Comparison of ENCODE assay signal across 8 cellular contexts in genomic region chr1:234808943-234809856, GRCh38.
A peak's percentile ranks its signal among the peaks of the same experiment; 100 is the strongest.
DNase-seq lines count a peak whose midpoint lies in the region; ATAC-seq and TF ChIP-seq lines count a peak whose summit lies in the region.
"Not testable (repeated sequence)": the region's sequence is repeated elsewhere in the genome, so short reads cannot be mapped to it uniquely, and the experiment has no call there.

No MANE protein-coding gene starts in this region.

- H3K79me2 ChIP-seq in smooth muscle cell (ENCODE audit: low read depth), result not testable (repeated sequence)

- not testable (repeated sequence) for H3K27ac Mint-ChIP-seq in activated naive CD4-positive, alpha-beta T cell treated with anti-CD3 and anti-CD28 coated beads, Interleukin-2, amount 50 U/mL, for 72 hours

- H2AFZ ChIP-seq in smooth muscle cell (ENCODE audit: low read depth), result not testable (repeated sequence)

- H3F3A ChIP-seq in smooth muscle cell (ENCODE audit: low read depth), result not testable (repeated sequence)

- not testable (repeated sequence) for H3K9ac ChIP-seq in smooth muscle cell (ENCODE audit: low read depth)

- 72% methylated on average over 15 of the region's 23 CpGs for WGBS in smooth muscle cell (ENCODE audit: low lambda C conversion rate)

- not testable (repeated sequence) for H3K4me3 ChIP-seq in AG10803 (ENCODE audit: low read length); smooth muscle cell

- TF ChIP-seq CTCF in AG10803 (conservative IDR thresholded peaks at IDR 0.05; ENCODE audit: low read length); smooth muscle cell (IDR thresholded peaks at IDR 0.05; ENCODE audit: borderline replicate concordance, insufficient read depth, poor library complexity, severe bottlenecking): not testable (repeated sequence)

- not testable (repeated sequence) for H3K9me3 ChIP-seq in smooth muscle cell (replicated peaks; ENCODE audit: low read depth)

- H3K27me3 ChIP-seq in smooth muscle cell (ENCODE audit: low read depth), result not testable (repeated sequence)

- H3K4me1 ChIP-seq in smooth muscle cell (ENCODE audit: low read depth), result not testable (repeated sequence)

- H3K9me3 Mint-ChIP-seq in activated naive CD4-positive, alpha-beta T cell treated with anti-CD3 and anti-CD28 coated beads, Interleukin-2, amount 50 U/mL, for 72 hours, result not testable (repeated sequence)

- not testable (repeated sequence) for H3K36me3 ChIP-seq in smooth muscle cell (ENCODE audit: low read depth)

- peak overlapping the region; percentile 48 for H3K4me2 ChIP-seq in smooth muscle cell

- ATAC-seq in GM18909 (IDR thresholded peaks at IDR 0.05; ENCODE audit: poor library complexity, unreplicated experiment) (peak; percentile 76), HG02678 (IDR thresholded peaks at IDR 0.05; ENCODE audit: unreplicated experiment) (peak; percentile 68)
- ATAC-seq in activated naive CD4-positive, alpha-beta T cell treated with anti-CD3 and anti-CD28 coated beads, Interleukin-2, amount 50 U/mL, for 72 hours, result peak; percentile 50 to 70

- H4K20me1 ChIP-seq in smooth muscle cell (ENCODE audit: low read depth), result not testable (repeated sequence)

- H3K27ac ChIP-seq in smooth muscle cell (ENCODE audit: low read depth), result peak overlapping the region; percentile 28

- DNase-seq in AG10803 (ENCODE audit: low read depth) (peak; percentile 23), HK-2 (ENCODE audit: unreplicated experiment) (peak; percentile 74), fibroblast of gingiva (ENCODE audit: low read depth) (peak; percentile 19), kidney tubule cell (ENCODE audit: low spot score) (peak; percentile 94)
- DNase-seq in activated naive CD4-positive, alpha-beta T cell treated with anti-CD3 and anti-CD28 coated beads, Interleukin-2, amount 50 U/mL, for 72 hours (ENCODE audit: low spot score in 2 of 2); smooth muscle cell (lab: John Stamatoyannopoulos, UW; ENCODE audit: unreplicated experiment): not testable (repeated sequence)

- not testable (repeated sequence) for H3K36me3 Mint-ChIP-seq in activated naive CD4-positive, alpha-beta T cell treated with anti-CD3 and anti-CD28 coated beads, Interleukin-2, amount 50 U/mL, for 72 hours
